ENCODE assay signal across 8 cellular contexts in genomic region chr16:716250-716607, GRCh38. TPM values are rescaled to one million over a fixed set of nuclear protein-coding genes. Genes with fewer than 3 reads are reported as not detected.
DNase-seq lines count a peak whose midpoint lies in the region; ATAC-seq lines count a peak whose summit lies in the region.

No MANE protein-coding gene starts in this region.

- peak overlapping the region; percentile 56 for H3K4me3 Mint-ChIP-seq in activated CD4-positive, alpha-beta T cell treated with anti-CD3 and anti-CD28 coated beads for 36 hours
- peak overlapping the region; percentile 60 for H3K4me3 Mint-ChIP-seq in activated T-helper 1 cell treated with anti-CD3 and anti-CD28 coated beads, Interleukin-12 subunit alpha, Interleukin-12 subunit beta, Interleukin-2, Interleukin-4 antibody, amounts not matched to agents 30 ng/mL and 10 ng/mL and 1 ng/mL, durations not matched to agents 14 hours and 24 hours and 36 hours

- H3K36me3 Mint-ChIP-seq in activated CD4-positive, alpha-beta T cell treated with anti-CD3 and anti-CD28 coated beads for 36 hours (ENCODE audit: low read depth), result no peaks in the 10 kb centered on the region
- no peaks in the 10 kb centered on the region for H3K36me3 Mint-ChIP-seq in activated T-helper 1 cell treated with anti-CD3 and anti-CD28 coated beads, Interleukin-12 subunit alpha, Interleukin-12 subunit beta, Interleukin-2, Interleukin-4 antibody, amounts not matched to agents 30 ng/mL and 10 ng/mL and 1 ng/mL, durations not matched to agents 14 hours and 24 hours and 36 hours (ENCODE audit: low read depth)

- POLR2A ChIA-PET in activated CD4-positive, alpha-beta T cell treated with anti-CD3 and anti-CD28 coated beads for 36 hours (lab: Charles Lee), result interaction anchor here (1.3 kb wide), 1 partner anchor 10 kb away, joined by 4 read pairs; the partner anchor contains the start of genes CCDC78 and HAGHL

- peaks cover 10% of the 10 kb centered on the region for H3K27me3 Mint-ChIP-seq in activated CD4-positive, alpha-beta T cell treated with anti-CD3 and anti-CD28 coated beads for 36 hours
- H3K27me3 Mint-ChIP-seq in activated T-helper 1 cell treated with anti-CD3 and anti-CD28 coated beads, Interleukin-12 subunit alpha, Interleukin-12 subunit beta, Interleukin-2, Interleukin-4 antibody, amounts not matched to agents 30 ng/mL and 10 ng/mL and 1 ng/mL, durations not matched to agents 14 hours and 24 hours and 36 hours (ENCODE audit: insufficient read depth), result peaks cover 19% of the 10 kb centered on the region

- H3K4me1 ChIP-seq in stomach smooth muscle (ENCODE audit: control insufficient read depth, insufficient read depth, low read length), result peaks cover 56% of the 10 kb centered on the region

- no peak overlapping the region for H3K27ac Mint-ChIP-seq in activated CD4-positive, alpha-beta T cell treated with anti-CD3 and anti-CD28 coated beads for 36 hours
- H3K27ac Mint-ChIP-seq in activated T-helper 1 cell treated with anti-CD3 and anti-CD28 coated beads, Interleukin-12 subunit alpha, Interleukin-12 subunit beta, Interleukin-2, Interleukin-4 antibody, amounts not matched to agents 30 ng/mL and 10 ng/mL and 1 ng/mL, durations not matched to agents 14 hours and 24 hours and 36 hours, result peak overlapping the region; percentile 61

- H3K27ac ChIP-seq in stomach smooth muscle (ENCODE audit: low read length), result no peak overlapping the region

- no peak for ATAC-seq in activated CD4-positive, alpha-beta T cell treated with anti-CD3 and anti-CD28 coated beads for 36 hours
- ATAC-seq in GM21825 (IDR thresholded peaks at IDR 0.05; ENCODE audit: unreplicated experiment), result no peak
- ATAC-seq in GM19035 (IDR thresholded peaks at IDR 0.05; ENCODE audit: unreplicated experiment), result no peak

- H3K27me3 ChIP-seq in stomach smooth muscle (ENCODE audit: control insufficient read depth in 1 of 2, insufficient read depth in 2 of 2, low read length in 2 of 2), result peaks cover 5 to 16% of the 10 kb centered on the region in 2 donors

- CTCF ChIA-PET in activated CD4-positive, alpha-beta T cell treated with anti-CD3 and anti-CD28 coated beads for 36 hours (lab: Charles Lee), result interaction anchor here (0.6 to 5.4 kb wide), 4 partner anchors 48 to 149 kb away, joined by 3 to 55 read pairs (median 3); partner anchors contain the start of gene RHOT2

- peak overlapping the region; percentile 20 to 47 for H3K9ac ChIP-seq in stomach smooth muscle (ENCODE audit: low read length in 2 of 2)

- no peak for DNase-seq in activated CD4-positive, alpha-beta T cell treated with anti-CD3 and anti-CD28 coated beads for 36 hours
- no peak for DNase-seq in activated CD4-positive, alpha-beta T cell treated with anti-CD3 and anti-CD28 coated beads, Interleukin-2, amount 50 U/mL, for 4 hours
- DNase-seq in activated T-helper 1 cell treated with anti-CD3 and anti-CD28 coated beads, Interleukin-12 subunit alpha, Interleukin-12 subunit beta, Interleukin-2, Interleukin-4 antibody, amounts not matched to agents 30 ng/mL and 10 ng/mL and 1 ng/mL, durations not matched to agents 14 hours and 24 hours and 36 hours (ENCODE audit: low spot score), result no peak
- DNase-seq in stimulated activated CD4-positive, alpha-beta T cell treated with anti-CD3 and anti-CD28 coated beads, Interleukin-2, amount 100 ng/mL, for 24 hours, result no peak

- H3K9me3 ChIP-seq in iPS-18c (ENCODE audit: control insufficient read depth, insufficient read depth, low read length), result no peaks in the 10 kb centered on the region
- no peaks in the 10 kb centered on the region for H3K9me3 ChIP-seq in stomach smooth muscle (ENCODE audit: control insufficient read depth in 2 of 2, low read length in 2 of 2)

- H3K4me1 Mint-ChIP-seq in activated CD4-positive, alpha-beta T cell treated with anti-CD3 and anti-CD28 coated beads for 36 hours, result peaks cover 14% of the 10 kb centered on the region
- no peaks in the 10 kb centered on the region for H3K4me1 Mint-ChIP-seq in activated T-helper 1 cell treated with anti-CD3 and anti-CD28 coated beads, Interleukin-12 subunit alpha, Interleukin-12 subunit beta, Interleukin-2, Interleukin-4 antibody, amounts not matched to agents 30 ng/mL and 10 ng/mL and 1 ng/mL, durations not matched to agents 14 hours and 24 hours and 36 hours (ENCODE audit: low read depth)

- H3K4me3 ChIP-seq in iPS-18c (ENCODE audit: insufficient read depth, low read depth, low read length), result peak overlapping the region; percentile 56
- H3K4me3 ChIP-seq in stomach smooth muscle (ENCODE audit: low read length in 2 of 2), result peak overlapping the region; percentile 40 to 74

- H3K36me3 ChIP-seq in stomach smooth muscle (ENCODE audit: control insufficient read depth in 2 of 2, insufficient read depth in 2 of 2, low read length in 2 of 2), result no peaks in the 10 kb centered on the region

- intact Hi-C loops in activated CD4-positive, alpha-beta T cell treated with anti-CD3 and anti-CD28 coated beads for 36 hours (cut with DNase I, micrococcal nuclease), result no loop called here
- intact Hi-C loops in activated T-helper 1 cell treated with anti-CD3 and anti-CD28 coated beads, Interleukin-12 subunit alpha, Interleukin-12 subunit beta, Interleukin-2, Interleukin-4 antibody, amounts not matched to agents 30 ng/mL and 10 ng/mL and 1 ng/mL, durations not matched to agents 14 hours and 24 hours and 36 hours (cut with micrococcal nuclease), result no loop called here

- no peaks in the 10 kb centered on the region for H3K9me3 Mint-ChIP-seq in activated CD4-positive, alpha-beta T cell treated with anti-CD3 and anti-CD28 coated beads for 36 hours (ENCODE audit: low read depth)
- H3K9me3 Mint-ChIP-seq in activated T-helper 1 cell treated with anti-CD3 and anti-CD28 coated beads, Interleukin-12 subunit alpha, Interleukin-12 subunit beta, Interleukin-2, Interleukin-4 antibody, amounts not matched to agents 30 ng/mL and 10 ng/mL and 1 ng/mL, durations not matched to agents 14 hours and 24 hours and 36 hours, result no peaks in the 10 kb centered on the region

RNA-seq across cellular contexts. Expression of gene METRN, which starts 1.3 kb away (rescaled TPM):
- total RNA-seq in activated CD4-positive, alpha-beta T cell treated with anti-CD3 and anti-CD28 coated beads for 36 hours, result 10 to 100 TPM; 11.1 to 13.3 TPM
- 21.8 and 29.6 TPM in 2 replicates for total RNA-seq in activated T-helper 1 cell treated with anti-CD3 and anti-CD28 coated beads, Interleukin-12 subunit alpha, Interleukin-12 subunit beta, Interleukin-2, Interleukin-4 antibody, amounts not matched to agents 30 ng/mL and 10 ng/mL and 1 ng/mL, durations not matched to agents 14 hours and 24 hours and 36 hours

RNA-seq across cellular contexts. Expression of gene ANTKMT, which starts 4.7 kb away (rescaled TPM):
- total RNA-seq in activated CD4-positive, alpha-beta T cell treated with anti-CD3 and anti-CD28 coated beads for 36 hours, result 10 to 100 TPM; 13.3 to 27.0 TPM
- total RNA-seq in activated T-helper 1 cell treated with anti-CD3 and anti-CD28 coated beads, Interleukin-12 subunit alpha, Interleukin-12 subunit beta, Interleukin-2, Interleukin-4 antibody, amounts not matched to agents 30 ng/mL and 10 ng/mL and 1 ng/mL, durations not matched to agents 14 hours and 24 hours and 36 hours, result 41.3 and 41.6 TPM in 2 replicates

RNA-seq across cellular contexts. Expression of gene CCDC78, which starts 10.0 kb away (rescaled TPM):
- 1 to 10 TPM; 1.8 to 2.4 TPM for total RNA-seq in activated CD4-positive, alpha-beta T cell treated with anti-CD3 and anti-CD28 coated beads for 36 hours
- 5.8 and 7.8 TPM in 2 replicates for total RNA-seq in activated T-helper 1 cell treated with anti-CD3 and anti-CD28 coated beads, Interleukin-12 subunit alpha, Interleukin-12 subunit beta, Interleukin-2, Interleukin-4 antibody, amounts not matched to agents 30 ng/mL and 10 ng/mL and 1 ng/mL, durations not matched to agents 14 hours and 24 hours and 36 hours

RNA-seq across cellular contexts. Expression of gene FBXL16, which starts 10.6 kb away (rescaled TPM):
- 1 to 10 TPM; 6.1 to 6.8 TPM for total RNA-seq in activated CD4-positive, alpha-beta T cell treated with anti-CD3 and anti-CD28 coated beads for 36 hours
- total RNA-seq in activated T-helper 1 cell treated with anti-CD3 and anti-CD28 coated beads, Interleukin-12 subunit alpha, Interleukin-12 subunit beta, Interleukin-2, Interleukin-4 antibody, amounts not matched to agents 30 ng/mL and 10 ng/mL and 1 ng/mL, durations not matched to agents 14 hours and 24 hours and 36 hours, result 6.3 and 7.6 TPM in 2 replicates

RNA-seq across cellular contexts. Expression of gene HAGHL, which starts 10.7 kb away (rescaled TPM):
- 10 to 100 TPM; 10.0 to 11.7 TPM for total RNA-seq in activated CD4-positive, alpha-beta T cell treated with anti-CD3 and anti-CD28 coated beads for 36 hours
- 15.8 and 19.1 TPM in 2 replicates for total RNA-seq in activated T-helper 1 cell treated with anti-CD3 and anti-CD28 coated beads, Interleukin-12 subunit alpha, Interleukin-12 subunit beta, Interleukin-2, Interleukin-4 antibody, amounts not matched to agents 30 ng/mL and 10 ng/mL and 1 ng/mL, durations not matched to agents 14 hours and 24 hours and 36 hours
